Comparison of ENCODE assay signal across 19 cellular contexts in genomic region chr9:98654247-98654646, GRCh38. TPM values are rescaled to one million over a fixed set of nuclear protein-coding genes. Genes with fewer than 3 reads are reported as not detected.
A peak's percentile ranks its signal among the peaks of the same experiment; 100 is the strongest.
DNase-seq lines count a peak whose midpoint lies in the region; ATAC-seq and TF ChIP-seq lines count a peak whose summit lies in the region.
"Had no signal": no experiment of that assay in that cellular context is flagged by ENCODE, and none has a peak within 500 bp of the region (broad histone marks: within the 10 kb centered on the region; RNA-seq: fewer than 3 reads in every experiment).

No MANE protein-coding gene starts in this region.

- DNase-seq in G401 (ENCODE audit: low spot score): peak; percentile 70
- DNase-seq in NCI-H2029 treated with DMSO at 0.1 percent for 48 hours (lab: John Stamatoyannopoulos, UW): peak; percentile 94
- peak; percentile 16 for DNase-seq in adipocyte (ENCODE audit: low read depth)
- DNase-seq in trophoblast cell: peak; percentile 55 to 81
- DNase-seq in NCI-H526 (lab: John Stamatoyannopoulos, UW): no peak
- no peak for DNase-seq in suprapubic skin (ENCODE audit: low spot score in 2 of 2)
- no peak for DNase-seq in CD4-positive, alpha-beta T cell
- DNase-seq: activated CD4-positive, alpha-beta T cell treated with anti-CD3 and anti-CD28 coated beads, Interleukin-2, amount 10 ng/mL, durations not matched to agents 24 days and 14 days; activated naive CD8-positive, alpha-beta T cell treated with anti-CD3 and anti-CD28 coated beads, Interleukin-2, amount 50 U/mL, for 24 hours; activated T-cell treated with anti-CD3 and anti-CD28 coated beads, Interleukin-2, amount 50 U/mL, for 24 hours; CD8-positive, alpha-beta T cell; dermis blood vessel endothelial cell; gastrocnemius medialis; H7; immature natural killer cell; mesendoderm; NCI-H82; stimulated activated naive CD8-positive, alpha-beta T cell treated with anti-CD3 and anti-CD28 coated beads, Interleukin-15, Interleukin-2, amounts not matched to agents 100 U/mL and 50 U/mL, for 24 hours had no signal

- no peak overlapping the region for H2BK12ac ChIP-seq in trophoblast cell (ENCODE audit: low read length)

- H4K91ac ChIP-seq in trophoblast cell (ENCODE audit: low read depth, low read length): no peak overlapping the region

- intact Hi-C loops in CD4-positive, alpha-beta T cell (cut with DNase I, micrococcal nuclease): no loop called here

- POLR2A ChIA-PET in CD4-positive, alpha-beta T cell (lab: Charles Lee): no interaction called here

- ATAC-seq in CD4-positive, alpha-beta T cell (ENCODE audit: poor library complexity): no peak
- ATAC-seq: activated naive CD8-positive, alpha-beta T cell treated with anti-CD3 and anti-CD28 coated beads, Interleukin-2, amount 50 U/mL, for 24 hours; CD8-positive, alpha-beta T cell; gastrocnemius medialis; stimulated activated naive CD8-positive, alpha-beta T cell treated with anti-CD3 and anti-CD28 coated beads, Interleukin-15, Interleukin-2, amounts not matched to agents 100 U/mL and 50 U/mL, for 24 hours had no signal

- no peak overlapping the region for H2BK5ac ChIP-seq in trophoblast cell (ENCODE audit: low read depth, low read length, poor library complexity)

- H3K27ac Mint-ChIP-seq in CD4-positive, alpha-beta T cell: no peak overlapping the region
- H3K27ac Mint-ChIP-seq: activated CD4-positive, alpha-beta T cell treated with anti-CD3 and anti-CD28 coated beads, Interleukin-2, amount 10 ng/mL, durations not matched to agents 24 days and 14 days; activated naive CD8-positive, alpha-beta T cell treated with anti-CD3 and anti-CD28 coated beads, Interleukin-2, amount 50 U/mL, for 24 hours; activated T-cell treated with anti-CD3 and anti-CD28 coated beads, Interleukin-2, amount 50 U/mL, for 24 hours; CD8-positive, alpha-beta T cell; immature natural killer cell had no signal

- no peaks in the 10 kb centered on the region for H3K4me1 Mint-ChIP-seq in CD4-positive, alpha-beta T cell (ENCODE audit: low read depth)
- H3K4me1 Mint-ChIP-seq: activated CD4-positive, alpha-beta T cell treated with anti-CD3 and anti-CD28 coated beads, Interleukin-2, amount 10 ng/mL, durations not matched to agents 24 days and 14 days; immature natural killer cell had no signal

- no peak overlapping the region for H3K18ac ChIP-seq in trophoblast cell (ENCODE audit: low read length)

- H3K27me3 ChIP-seq in adipocyte (replicated peaks; ENCODE audit: control insufficient read depth, insufficient read depth, low read length) (peaks cover 4% of the 10 kb centered on the region), trophoblast cell (ENCODE audit: insufficient read depth, low read length) (no peaks in the 10 kb centered on the region), suprapubic skin (no peaks in the 10 kb centered on the region)
- peaks cover 6% of the 10 kb centered on the region for H3K27me3 ChIP-seq in CD4-positive, alpha-beta T cell (ENCODE audit: control insufficient read depth, insufficient read depth, low read length)
- H3K27me3 ChIP-seq: gastrocnemius medialis had no signal

- no peak overlapping the region for H3K23ac ChIP-seq in trophoblast cell (ENCODE audit: low read length)

- H2BK120ac ChIP-seq in trophoblast cell (ENCODE audit: insufficient read depth, low read length, poor library complexity): no peak overlapping the region

- H4K8ac ChIP-seq in trophoblast cell (ENCODE audit: low read depth, low read length): no peak overlapping the region

- H3K4me1 ChIP-seq in adipocyte (ENCODE audit: control insufficient read depth, insufficient read depth, low read length) (peaks cover 33% of the 10 kb centered on the region), trophoblast cell (ENCODE audit: control insufficient read depth in 1 of 2, insufficient read depth in 2 of 2, low read length in 2 of 2) (no peaks in the 10 kb centered on the region), suprapubic skin (no peaks in the 10 kb centered on the region)
- H3K4me1 ChIP-seq: gastrocnemius medialis had no signal

- peaks cover 14% of the 10 kb centered on the region for H3K27me3 Mint-ChIP-seq in CD4-positive, alpha-beta T cell

- H3K4me3 ChIP-seq in adipocyte (ENCODE audit: low read length): no peak overlapping the region
- no peak overlapping the region for H3K4me3 ChIP-seq in trophoblast cell (ENCODE audit: low read depth, low read length)
- H3K4me3 ChIP-seq in suprapubic skin: no peak overlapping the region
- H3K4me3 ChIP-seq: gastrocnemius medialis had no signal

- H3K79me2 ChIP-seq in trophoblast cell (ENCODE audit: control insufficient read depth, insufficient read depth, low read length, poor library complexity): no peaks in the 10 kb centered on the region

- no peak overlapping the region for H2AK5ac ChIP-seq in trophoblast cell (ENCODE audit: low read length)

- no peak overlapping the region for H3K14ac ChIP-seq in trophoblast cell (ENCODE audit: low read length)

- no peaks in the 10 kb centered on the region for H3K9me3 ChIP-seq in adipocyte (ENCODE audit: control insufficient read depth, low read length)
- H3K9me3 ChIP-seq in trophoblast cell (ENCODE audit: insufficient read depth, low read depth, low read length): peaks cover 2% of the 10 kb centered on the region
- H3K9me3 ChIP-seq in suprapubic skin: no peaks in the 10 kb centered on the region
- no peaks in the 10 kb centered on the region for H3K9me3 ChIP-seq in CD4-positive, alpha-beta T cell (ENCODE audit: control insufficient read depth, low read length)
- H3K9me3 ChIP-seq: gastrocnemius medialis had no signal

- no CpG with 5 or more reads among the region's 6 CpGs for WGBS in trophoblast cell (ENCODE audit: extremely low coverage, insufficient coverage, insufficient read length)
- 61% methylated on average over 6 of the region's 6 CpGs for WGBS in suprapubic skin

- H3K36me3 ChIP-seq in adipocyte (ENCODE audit: control insufficient read depth, insufficient read depth, low read length, severe bottlenecking) (no peaks in the 10 kb centered on the region), trophoblast cell (ENCODE audit: control insufficient read depth in 1 of 2, insufficient read depth in 2 of 2, low read length in 2 of 2) (no peaks in the 10 kb centered on the region), suprapubic skin (no peaks in the 10 kb centered on the region)
- H3K36me3 ChIP-seq: gastrocnemius medialis had no signal

- no peak overlapping the region for H2AFZ ChIP-seq in trophoblast cell (ENCODE audit: insufficient read depth, low read length, poor library complexity)

- no peak for TF ChIP-seq EP300 in suprapubic skin (IDR thresholded peaks at IDR 0.05)

- CTCF ChIA-PET in CD4-positive, alpha-beta T cell (lab: Charles Lee): no interaction called here

- no peaks in the 10 kb centered on the region for H3K79me1 ChIP-seq in trophoblast cell (ENCODE audit: low read length)

- no peak overlapping the region for H3K4me3 Mint-ChIP-seq in CD4-positive, alpha-beta T cell
- H3K4me3 Mint-ChIP-seq: activated CD4-positive, alpha-beta T cell treated with anti-CD3 and anti-CD28 coated beads, Interleukin-2, amount 10 ng/mL, durations not matched to agents 24 days and 14 days; activated naive CD8-positive, alpha-beta T cell treated with anti-CD3 and anti-CD28 coated beads, Interleukin-2, amount 50 U/mL, for 24 hours; activated T-cell treated with anti-CD3 and anti-CD28 coated beads, Interleukin-2, amount 50 U/mL, for 24 hours; CD8-positive, alpha-beta T cell; immature natural killer cell had no signal

- in situ Hi-C loops in G401 (cut with HindIII; ENCODE audit: low sequenced_read_pairs): no loop called here

- no peak overlapping the region for H3K27ac ChIP-seq in trophoblast cell (ENCODE audit: low read depth, low read length)
- H3K27ac ChIP-seq in suprapubic skin: no peak overlapping the region
- H3K27ac ChIP-seq in CD4-positive, alpha-beta T cell (ENCODE audit: low read depth, low read length): no peak overlapping the region
- H3K27ac ChIP-seq: gastrocnemius medialis had no signal

- no peak overlapping the region for H3K9ac ChIP-seq in adipocyte (ENCODE audit: low read length)
- no peak overlapping the region for H3K9ac ChIP-seq in trophoblast cell (ENCODE audit: low read length)

- no peak overlapping the region for H3K4ac ChIP-seq in trophoblast cell (ENCODE audit: low read depth, low read length)

- TF ChIP-seq POLR2A in suprapubic skin (IDR thresholded peaks at IDR 0.05): no peak

- TF ChIP-seq CTCF in suprapubic skin (IDR thresholded peaks at IDR 0.05): no peak
- no peak for TF ChIP-seq CTCF in CD4-positive, alpha-beta T cell (IDR thresholded peaks at IDR 0.05)

- no peak overlapping the region for H4K12ac ChIP-seq in trophoblast cell (ENCODE audit: low read depth, low read length)

- no peaks in the 10 kb centered on the region for H3K36me3 Mint-ChIP-seq in CD4-positive, alpha-beta T cell (ENCODE audit: low read depth)
- H3K36me3 Mint-ChIP-seq: CD8-positive, alpha-beta T cell; immature natural killer cell had no signal

- H3K4me2 ChIP-seq in trophoblast cell (ENCODE audit: low read length): no peak overlapping the region

- no peaks in the 10 kb centered on the region for H3K9me3 Mint-ChIP-seq in CD4-positive, alpha-beta T cell
- H3K9me3 Mint-ChIP-seq: activated CD4-positive, alpha-beta T cell treated with anti-CD3 and anti-CD28 coated beads, Interleukin-2, amount 10 ng/mL, durations not matched to agents 24 days and 14 days; CD8-positive, alpha-beta T cell had no signal

RNA-seq across cellular contexts. Expression of gene GABBR2, which starts 54.5 kb away (rescaled TPM):
- total RNA-seq in G401 (2014; rRNA removed; shearing (Covaris generic)): not detected in 2 replicates
- polyA plus RNA-seq in trophoblast cell (2013): 0.31 and 0.36 TPM in 2 replicates
- total RNA-seq in suprapubic skin: 1 to 10 TPM in 1 of 4 donors, under 1 TPM in 1, not detected in 2; 0.32 to 1.7 TPM
- total RNA-seq in CD4-positive, alpha-beta T cell: not detected
- total RNA-seq: activated CD4-positive, alpha-beta T cell treated with anti-CD3 and anti-CD28 coated beads, Interleukin-2, amount 10 ng/mL, durations not matched to agents 24 days and 14 days; CD8-positive, alpha-beta T cell; T-helper 2 cell treated with Interferon-gamma antibody and Interleukin-4, amounts not matched to agents 100 ng/mL and 5 ng/mL, for 36 hours had no signal
- polyA plus RNA-seq: immature natural killer cell had no signal

Comparison
In these comparisons a context has a peak if more than half of its experiments do, and no peak if none do; other contexts are left out.
1. DNase-seq: peak in G401 (single experiment), NCI-H2029 treated with DMSO at 0.1 percent for 48 hours (single experiment), adipocyte (single experiment) and trophoblast cell (2 of 2); none in NCI-H526 (0 of 2), suprapubic skin (0 of 2) and CD4-positive, alpha-beta T cell (0 of 10).